9 cellular contexts compared by ENCODE assay signal in genomic region chr22:41870081-41870480, GRCh38. TPM values are rescaled to one million over a fixed set of nuclear protein-coding genes. Genes with fewer than 3 reads are reported as not detected.
"Had no signal": no experiment of that assay in that cellular context is flagged by ENCODE, and none has a peak within 500 bp of the region (broad histone marks: within the 10 kb centered on the region; RNA-seq: fewer than 3 reads in every experiment).

No MANE protein-coding gene starts in this region.

RNA-seq across cellular contexts. Expression of gene SHISA8, which starts 44.8 kb away (rescaled TPM):
- total RNA-seq: colonic mucosa, dermis microvascular lymphatic vessel endothelial cell, esophagus squamous epithelium, gastrocnemius medialis, glomerular endothelial cell, kidney epithelial cell, left lung, liver, mammary epithelial cell had no signal

RNA-seq across cellular contexts. Expression of gene TNFRSF13C, which starts 56.5 kb away (rescaled TPM):
- total RNA-seq: gastrocnemius medialis, glomerular endothelial cell had no signal
